21 cellular contexts compared by ENCODE assay signal in genomic region chr15:72486144-72486543, GRCh38.
"Had no signal": no experiment of that assay in that cellular context is flagged by ENCODE, and none has a peak within 500 bp of the region (broad histone marks: within the 10 kb centered on the region; RNA-seq: fewer than 3 reads in every experiment).

No MANE protein-coding gene starts in this region.

- H3K9me3 Mint-ChIP-seq: activated CD4-positive, alpha-beta memory T cell treated with anti-CD3 and anti-CD28 coated beads, Interleukin-2, amount 10 ng/mL, durations not matched to agents 7 days and 5 days; activated naive CD8-positive, alpha-beta T cell treated with anti-CD3 and anti-CD28 coated beads for 36 hours; dendritic cell treated with granulocyte-macrophage colony-stimulating factor and Interleukin-4, amounts not matched to agents 40 ng/mL and 50 ng/mL, for 4 days; nephron; stimulated activated naive B cell treated with anti-CD40 and anti-IgM and Interleukin-4, amounts not matched to agents 10 μg/mL and 1 μg/mL and 100 μg/mL, for 72 hours had no signal

- DNase-seq: activated CD4-positive, alpha-beta memory T cell treated with anti-CD3 and anti-CD28 coated beads, Interleukin-2, amount 10 ng/mL, durations not matched to agents 7 days and 5 days; activated CD4-positive, CD25-positive, alpha-beta regulatory T cell treated with anti-CD3 and anti-CD28 coated beads, Interleukin-2, amount 50 U/mL, for 72 hours; activated CD8-positive, alpha-beta memory T cell treated with anti-CD3 and anti-CD28 coated beads, Interleukin-2, amount 50 U/mL, for 4 hours; activated naive CD8-positive, alpha-beta T cell treated with anti-CD3 and anti-CD28 coated beads for 36 hours; anterior cingulate cortex; brain microvascular endothelial cell; cerebellar nuclear complex; effector memory CD4-positive, alpha-beta T cell; left ventricle myocardium superior; mesenchymal stem cell; nucleus accumbens; posterior cingulate gyrus; retina; stimulated activated CD4-positive, alpha-beta T cell treated with anti-CD3 and anti-CD28 coated beads, Interleukin-2, amount 100 ng/mL, for 48 hours; stimulated activated naive B cell treated with anti-CD40 and anti-IgM and Interleukin-4, amounts not matched to agents 10 μg/mL and 1 μg/mL and 100 μg/mL, for 72 hours; T-helper 1 cell; thyroid gland had no signal

- H3K27me3 ChIP-seq: brain microvascular endothelial cell, gastroesophageal sphincter, thyroid gland had no signal

- H3K4me3 ChIP-seq: gastroesophageal sphincter, thyroid gland had no signal

- ATAC-seq: gastroesophageal sphincter; left ventricle myocardium superior; stimulated activated naive B cell treated with anti-CD40 and anti-IgM and Interleukin-4, amounts not matched to agents 10 μg/mL and 1 μg/mL and 100 μg/mL, for 72 hours had no signal

- H3K27ac Mint-ChIP-seq: activated CD4-positive, alpha-beta memory T cell treated with anti-CD3 and anti-CD28 coated beads, Interleukin-2, amount 10 ng/mL, durations not matched to agents 7 days and 5 days; activated naive CD8-positive, alpha-beta T cell treated with anti-CD3 and anti-CD28 coated beads for 36 hours; dendritic cell treated with granulocyte-macrophage colony-stimulating factor and Interleukin-4, amounts not matched to agents 40 ng/mL and 50 ng/mL, for 4 days; nephron; stimulated activated naive B cell treated with anti-CD40 and anti-IgM and Interleukin-4, amounts not matched to agents 10 μg/mL and 1 μg/mL and 100 μg/mL, for 72 hours had no signal

- H3K27me3 Mint-ChIP-seq: activated CD4-positive, alpha-beta memory T cell treated with anti-CD3 and anti-CD28 coated beads, Interleukin-2, amount 10 ng/mL, durations not matched to agents 7 days and 5 days; activated naive CD8-positive, alpha-beta T cell treated with anti-CD3 and anti-CD28 coated beads for 36 hours; dendritic cell treated with granulocyte-macrophage colony-stimulating factor and Interleukin-4, amounts not matched to agents 40 ng/mL and 50 ng/mL, for 4 days; stimulated activated naive B cell treated with anti-CD40 and anti-IgM and Interleukin-4, amounts not matched to agents 10 μg/mL and 1 μg/mL and 100 μg/mL, for 72 hours had no signal

- H3K9me3 ChIP-seq: gastroesophageal sphincter, thyroid gland had no signal

- H3K36me3 ChIP-seq: brain microvascular endothelial cell, gastroesophageal sphincter, thyroid gland had no signal

- H3K4me3 Mint-ChIP-seq: activated CD4-positive, alpha-beta memory T cell treated with anti-CD3 and anti-CD28 coated beads, Interleukin-2, amount 10 ng/mL, durations not matched to agents 7 days and 5 days; activated naive CD8-positive, alpha-beta T cell treated with anti-CD3 and anti-CD28 coated beads for 36 hours; dendritic cell treated with granulocyte-macrophage colony-stimulating factor and Interleukin-4, amounts not matched to agents 40 ng/mL and 50 ng/mL, for 4 days; nephron; stimulated activated naive B cell treated with anti-CD40 and anti-IgM and Interleukin-4, amounts not matched to agents 10 μg/mL and 1 μg/mL and 100 μg/mL, for 72 hours had no signal

- H3K27ac ChIP-seq: brain microvascular endothelial cell, gastroesophageal sphincter, thyroid gland had no signal

- FAIRE-seq: urothelium cell line had no signal
